Comparison of ENCODE assay signal across 7 cellular contexts in genomic region chr3:25237602-25238001, GRCh38.
"Had no signal": no experiment of that assay in that cellular context is flagged by ENCODE, and none has a peak within 500 bp of the region (broad histone marks: within the 10 kb centered on the region; RNA-seq: fewer than 3 reads in every experiment).

No MANE protein-coding gene starts in this region.

- ATAC-seq: K562 had no signal

- FAIRE-seq: HTR-8/SVneo, K562 had no signal

- H3K27ac ChIP-seq: HL-60, KMS-11 had no signal

- H3K4me2 ChIP-seq: KMS-11 had no signal

- H3K9ac ChIP-seq: KMS-11 had no signal

- DNase-seq: IMR-90, KBM-7, KG1 had no signal

- H3K4me3 ChIP-seq: K562 had no signal
